In genomic region chr18:80154293-80154692, GRCh38 we compare ENCODE assay signal across 8 cellular contexts. TPM values are rescaled to one million over a fixed set of nuclear protein-coding genes. Genes with fewer than 3 reads are reported as not detected.
A peak's percentile ranks its signal among the peaks of the same experiment; 100 is the strongest.
DNase-seq lines count a peak whose midpoint lies in the region; ATAC-seq lines count a peak whose summit lies in the region.

No MANE protein-coding gene starts in this region.

- no peaks in the 10 kb centered on the region for H3K27me3 ChIP-seq in MG63

- DNase-seq in EL: peak; percentile 31
- DNase-seq in activated CD4-positive, alpha-beta T cell treated with anti-CD3 and anti-CD28 coated beads, Interleukin-2, amount 50 U/mL, for 4 hours: peak; percentile 6 to 14
- DNase-seq in iPS-NIHi7 (ENCODE audit: extremely low spot score): peak; percentile 62
- no peak for DNase-seq in retina
- DNase-seq in posterior vena cava (ENCODE audit: low spot score): no peak
- no peak for DNase-seq in MG63

- H3K36me3 ChIP-seq in MG63: no peaks in the 10 kb centered on the region; the same call in 1 of the 2 replicates

- intact Hi-C loops in posterior vena cava (cut with DNase I): no loop called here

- no peak overlapping the region for H3K4me3 ChIP-seq in MG63

- H3K9me3 ChIP-seq in MG63: no peaks in the 10 kb centered on the region

- ATAC-seq in GM19438 (IDR thresholded peaks at IDR 0.05; ENCODE audit: low read depth, unreplicated experiment) (peak; percentile 78), HG03565 (IDR thresholded peaks at IDR 0.05; ENCODE audit: unreplicated experiment) (peak; percentile 68)

RNA-seq across cellular contexts. Expression of gene ADNP2, which starts 45.2 kb away (rescaled TPM):
- total RNA-seq in posterior vena cava: 10 to 100 TPM; 15.3 to 19.6 TPM
- total RNA-seq in MG63 (2014; rRNA removed; shearing (Covaris generic); ENCODE audit: low replicate concordance): 9.5 and 12.8 TPM in 2 replicates

Comparison
In these comparisons a context has a peak if more than half of its experiments do, and no peak if none do; other contexts are left out.
1. DNase-seq: peak in EL (single experiment), activated CD4-positive, alpha-beta T cell treated with anti-CD3 and anti-CD28 coated beads, Interleukin-2, amount 50 U/mL, for 4 hours (2 of 2) and iPS-NIHi7 (single experiment); none in retina (single experiment), posterior vena cava (single experiment) and MG63 (single experiment).